In the genomic region with DNA sequence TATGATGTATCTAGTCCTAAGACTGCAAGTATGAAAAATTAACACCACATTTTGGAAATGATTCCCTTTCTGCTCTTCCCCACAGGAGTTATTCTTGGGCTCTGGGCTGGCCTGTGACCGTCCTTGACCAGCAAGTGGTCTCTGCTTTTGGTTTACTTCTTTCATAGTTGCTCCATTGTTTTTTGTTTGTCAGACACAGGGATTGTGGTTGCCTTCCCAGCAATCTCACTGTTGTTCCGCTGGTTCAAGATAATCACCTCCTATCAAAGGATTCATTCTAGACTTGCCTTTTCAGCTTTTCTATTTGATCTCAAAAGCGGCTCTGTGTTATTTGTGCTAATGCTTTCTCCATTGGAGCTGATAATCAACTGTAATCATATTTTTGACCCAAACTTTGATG, we compare ENCODE assay signal across 22 cellular contexts.
DNase-seq lines count a peak whose midpoint lies in the region; ATAC-seq, FAIRE-seq and TF ChIP-seq lines count a peak whose summit lies in the region.
"Had no signal": no experiment of that assay in that cellular context is flagged by ENCODE, and none has a peak within 500 bp of the region (broad histone marks: within the 10 kb centered on the region; RNA-seq: fewer than 3 reads in every experiment).

No MANE protein-coding gene starts in this region.

- H2AFZ ChIP-seq in astrocyte (ENCODE audit: low read depth, low read length), result no peak overlapping the region

- H4K20me1 ChIP-seq in astrocyte (ENCODE audit: insufficient read depth, low read length), result no peaks in the 10 kb centered on the region

- ATAC-seq in right lobe of liver (peak in 3 of 4 donors; percentile 28 to 33 (median 30)), HG02678 (IDR thresholded peaks at IDR 0.05; ENCODE audit: unreplicated experiment) (no peak), GM18907 (IDR thresholded peaks at IDR 0.05; ENCODE audit: unreplicated experiment) (no peak), GM18858 (IDR thresholded peaks at IDR 0.05; ENCODE audit: unreplicated experiment) (no peak)

- H3K36me3 ChIP-seq in astrocyte (ENCODE audit: insufficient read depth, low read length) (no peaks in the 10 kb centered on the region), right lobe of liver (no peaks in the 10 kb centered on the region)

- intact Hi-C loops in right lobe of liver (cut with DNase I), result no loop called here
- intact Hi-C loops in activated CD4-positive, alpha-beta T cell treated with anti-CD3 and anti-CD28 coated beads, Interleukin-2, amount 10 ng/mL, durations not matched to agents 24 days and 14 days (cut with micrococcal nuclease), result no loop called here

- H3K27ac Mint-ChIP-seq in astrocyte (ENCODE audit: unreplicated experiment) (no peak overlapping the region), progenitor cell of endocrine pancreas (peak overlapping the region; percentile 18)
- H3K27ac Mint-ChIP-seq in activated CD4-positive, alpha-beta T cell treated with anti-CD3 and anti-CD28 coated beads, Interleukin-2, amount 10 ng/mL, durations not matched to agents 24 days and 14 days, result no peak overlapping the region
- H3K27ac Mint-ChIP-seq: CD4-positive, alpha-beta T cell had no signal

- no peak overlapping the region for H3K9ac ChIP-seq in astrocyte (ENCODE audit: low read length)
- H3K9ac ChIP-seq: KMS-11 had no signal

- peak; percentile 93 for DNase-seq in COLO829 (ENCODE audit: low spot score)
- DNase-seq in astrocyte (ENCODE audit: low read depth), result no peak
- no peak for DNase-seq in right lobe of liver
- no peak for DNase-seq in progenitor cell of endocrine pancreas (ENCODE audit: low spot score, unreplicated experiment)
- DNase-seq in activated CD4-positive, alpha-beta T cell treated with anti-CD3 and anti-CD28 coated beads, Interleukin-2, amount 10 ng/mL, durations not matched to agents 24 days and 14 days, result no peak
- DNase-seq: CD4-positive, alpha-beta T cell; DMS153; GDM1; MV-4-11; NCI-H1417; NCI-H187; NCI-H2107; NCI-H510A; NCI-H774; OCI-M1; Right ventricle myocardium superior had no signal

- H3K36me3 Mint-ChIP-seq in astrocyte (ENCODE audit: low read depth, unreplicated experiment) (peaks cover 3% of the 10 kb centered on the region), progenitor cell of endocrine pancreas (ENCODE audit: insufficient read depth) (peaks cover 15% of the 10 kb centered on the region)
- no peaks in the 10 kb centered on the region for H3K36me3 Mint-ChIP-seq in activated CD4-positive, alpha-beta T cell treated with anti-CD3 and anti-CD28 coated beads, Interleukin-2, amount 10 ng/mL, durations not matched to agents 24 days and 14 days (ENCODE audit: low read depth)

- H3K4me1 Mint-ChIP-seq in astrocyte (ENCODE audit: low read depth, unreplicated experiment) (peaks cover 23% of the 10 kb centered on the region), progenitor cell of endocrine pancreas (ENCODE audit: low read depth) (peaks cover 19% of the 10 kb centered on the region)
- H3K4me1 Mint-ChIP-seq in activated CD4-positive, alpha-beta T cell treated with anti-CD3 and anti-CD28 coated beads, Interleukin-2, amount 10 ng/mL, durations not matched to agents 24 days and 14 days, result peaks cover 2% of the 10 kb centered on the region

- peak; percentile 9 for FAIRE-seq in astrocyte (lab: Jason Lieb, UNC)
- FAIRE-seq: A204.1, GM19239 had no signal

- no peaks in the 10 kb centered on the region for H3K79me2 ChIP-seq in astrocyte (ENCODE audit: insufficient read depth, low read length)

- H3K27me3 ChIP-seq in astrocyte (ENCODE audit: insufficient read depth, low read length) (no peaks in the 10 kb centered on the region), right lobe of liver (no peaks in the 10 kb centered on the region)

- H3K4me3 ChIP-seq in astrocyte (ENCODE audit: insufficient read depth, low read depth, low read length) (no peak overlapping the region), right lobe of liver (no peak overlapping the region)

- H3K4me2 ChIP-seq in astrocyte (ENCODE audit: low read length), result no peak overlapping the region
- H3K4me2 ChIP-seq: KMS-11 had no signal

- WGBS in right lobe of liver (ENCODE audit: insufficient coverage, low coverage, low lambda C conversion rate, missing lambda C conversion rate), result 78% methylated on average over 3 of the region's 3 CpGs

- no peak for TF ChIP-seq POLR2A in right lobe of liver (IDR thresholded peaks at IDR 0.05)

- no peak overlapping the region for H3K4me3 Mint-ChIP-seq in astrocyte (ENCODE audit: unreplicated experiment)
- H3K4me3 Mint-ChIP-seq in progenitor cell of endocrine pancreas (ENCODE audit: low read depth), result no peak overlapping the region
- H3K4me3 Mint-ChIP-seq in activated CD4-positive, alpha-beta T cell treated with anti-CD3 and anti-CD28 coated beads, Interleukin-2, amount 10 ng/mL, durations not matched to agents 24 days and 14 days, result no peak overlapping the region
- H3K4me3 Mint-ChIP-seq: CD4-positive, alpha-beta T cell had no signal

- no peak for TF ChIP-seq CTCF in astrocyte (IDR thresholded peaks at IDR 0.05; ENCODE audit: insufficient read depth, low read depth, low read length)
- TF ChIP-seq CTCF in right lobe of liver (IDR thresholded peaks at IDR 0.05), result no peak
- no peak for TF ChIP-seq CTCF in progenitor cell of endocrine pancreas (IDR thresholded peaks at IDR 0.05; ENCODE audit: unreplicated experiment)

- no peaks in the 10 kb centered on the region for H3K4me1 ChIP-seq in astrocyte (ENCODE audit: insufficient read depth, low read length)
- peaks cover 0 to 8% (median 0%) of the 10 kb centered on the region in 4 donors for H3K4me1 ChIP-seq in right lobe of liver

- peaks cover 3% of the 10 kb centered on the region for H3K9me3 Mint-ChIP-seq in astrocyte (ENCODE audit: unreplicated experiment)
- peaks cover 8% of the 10 kb centered on the region for H3K9me3 Mint-ChIP-seq in progenitor cell of endocrine pancreas (ENCODE audit: low read depth)
- H3K9me3 Mint-ChIP-seq in activated CD4-positive, alpha-beta T cell treated with anti-CD3 and anti-CD28 coated beads, Interleukin-2, amount 10 ng/mL, durations not matched to agents 24 days and 14 days, result peaks cover 6% of the 10 kb centered on the region
- H3K9me3 Mint-ChIP-seq: CD4-positive, alpha-beta T cell had no signal

- no peaks in the 10 kb centered on the region for H3K27me3 Mint-ChIP-seq in astrocyte (ENCODE audit: low read depth, unreplicated experiment)
- no peaks in the 10 kb centered on the region for H3K27me3 Mint-ChIP-seq in progenitor cell of endocrine pancreas
- peaks cover 9% of the 10 kb centered on the region for H3K27me3 Mint-ChIP-seq in activated CD4-positive, alpha-beta T cell treated with anti-CD3 and anti-CD28 coated beads, Interleukin-2, amount 10 ng/mL, durations not matched to agents 24 days and 14 days
- H3K27me3 Mint-ChIP-seq: CD4-positive, alpha-beta T cell had no signal

- H3K27ac ChIP-seq in astrocyte (ENCODE audit: low read depth, low read length) (no peak overlapping the region), right lobe of liver (no peak overlapping the region)
- H3K27ac ChIP-seq: KMS-11 had no signal

- H3K9me3 ChIP-seq in astrocyte (ENCODE audit: insufficient read depth, low read depth, low read length) (no peaks in the 10 kb centered on the region), right lobe of liver (no peaks in the 10 kb centered on the region)

Comparison
In these comparisons a context has a peak if more than half of its experiments do, and no peak if none do; other contexts are left out.
1. ATAC-seq: peak in right lobe of liver (3 of 4); none in HG02678 (single experiment), GM18907 (single experiment) and GM18858 (single experiment).